11 cellular contexts compared by ENCODE assay signal in the genomic region with DNA sequence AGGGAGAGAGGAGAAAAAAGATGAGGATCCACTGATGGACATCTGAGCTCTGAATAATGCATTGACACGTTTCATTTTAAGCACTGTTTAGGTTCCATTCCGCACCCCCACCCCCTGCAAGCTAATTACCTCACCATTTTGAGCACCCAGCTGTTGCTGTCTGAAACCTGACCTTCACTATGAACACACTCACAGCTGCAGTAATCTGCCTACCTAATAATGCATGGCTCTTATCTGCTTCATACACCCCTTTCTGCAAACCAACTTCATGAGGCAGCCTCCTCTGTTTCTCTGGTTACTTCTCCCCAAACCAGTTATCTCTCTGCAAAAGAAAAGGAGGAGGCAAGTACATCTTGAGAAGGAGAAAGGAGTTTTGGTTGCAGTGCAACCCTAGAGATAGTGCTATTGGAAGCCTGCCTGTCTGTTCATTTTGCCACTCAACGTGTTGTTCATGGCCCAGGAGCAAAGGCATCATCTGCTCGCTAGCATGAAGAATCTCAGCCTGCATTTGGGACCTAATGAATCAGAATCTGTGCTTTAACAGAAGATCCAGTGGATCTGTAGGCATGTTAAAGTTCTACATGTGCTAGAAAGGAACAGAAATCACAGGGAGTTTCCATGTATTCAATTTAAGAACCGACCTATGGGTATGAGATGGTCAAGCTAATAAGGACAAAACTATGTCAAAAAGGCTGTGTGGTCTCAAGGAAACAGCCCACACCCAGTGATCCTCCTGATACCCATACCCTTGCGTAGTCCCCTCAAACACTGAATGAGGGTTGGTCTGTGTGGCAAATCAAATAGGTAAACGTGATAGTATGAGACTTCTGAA.
A peak's percentile ranks its signal among the peaks of the same experiment; 100 is the strongest.
DNase-seq lines count a peak whose midpoint lies in the region; ATAC-seq, FAIRE-seq and TF ChIP-seq lines count a peak whose summit lies in the region.
"Had no signal": no experiment of that assay in that cellular context is flagged by ENCODE, and none has a peak within 500 bp of the region (broad histone marks: within the 10 kb centered on the region; RNA-seq: fewer than 3 reads in every experiment).

No MANE protein-coding gene starts in this region.

- H3K9me3 ChIP-seq in astrocyte (ENCODE audit: insufficient read depth, low read depth, low read length) = no peaks in the 10 kb centered on the region

- FAIRE-seq in GM12892 (lab: Jason Lieb, UNC) (peak; percentile 78), astrocyte (lab: Jason Lieb, UNC) (no peak)

- DNase-seq in GM12892 (ENCODE audit: insufficient read length) (no peak), astrocyte (ENCODE audit: low read depth) (peak; percentile 49), occipital lobe (lab: John Stamatoyannopoulos, UW) (no peak), dermis blood vessel endothelial cell (no peak), progenitor cell of endocrine pancreas (ENCODE audit: low spot score, unreplicated experiment) (no peak)
- DNase-seq in activated CD8-positive, alpha-beta memory T cell treated with anti-CD3 and anti-CD28 coated beads for 24 hours = no peak
- DNase-seq: activated T-cell treated with anti-CD3 and anti-CD28 coated beads, Interleukin-2, amount 50 U/mL, for 1 hour; KBM-7; nucleus accumbens had no signal

- H3K4me1 ChIP-seq in astrocyte (ENCODE audit: insufficient read depth, low read length) = peaks cover 48% of the 10 kb centered on the region

- no peaks in the 10 kb centered on the region for H3K27me3 Mint-ChIP-seq in astrocyte (ENCODE audit: low read depth, unreplicated experiment)
- H3K27me3 Mint-ChIP-seq in progenitor cell of endocrine pancreas = no peaks in the 10 kb centered on the region

- TF ChIP-seq CTCF in astrocyte (IDR thresholded peaks at IDR 0.05; ENCODE audit: insufficient read depth, low read depth, low read length) (no peak), progenitor cell of endocrine pancreas (IDR thresholded peaks at IDR 0.05; ENCODE audit: unreplicated experiment) (no peak)

- no peak overlapping the region for H2AFZ ChIP-seq in astrocyte (ENCODE audit: low read depth, low read length)

- H3K27ac Mint-ChIP-seq in astrocyte (ENCODE audit: unreplicated experiment) (peak overlapping the region; percentile 74), progenitor cell of endocrine pancreas (no peak overlapping the region)

- peak overlapping the region; percentile 77 for H3K9ac ChIP-seq in astrocyte (ENCODE audit: low read length)

- ATAC-seq in GM21526 (IDR thresholded peaks at IDR 0.05; ENCODE audit: low FRiP score, unreplicated experiment) (peak; percentile 79), HG03575 (IDR thresholded peaks at IDR 0.05; ENCODE audit: extremely low read depth, insufficient number of reproducible peaks, low FRiP score, unreplicated experiment) (peak; percentile 21)

- no peaks in the 10 kb centered on the region for H3K27me3 ChIP-seq in astrocyte (ENCODE audit: insufficient read depth, low read length)

- H3K4me3 Mint-ChIP-seq in astrocyte (ENCODE audit: unreplicated experiment) (no peak overlapping the region), progenitor cell of endocrine pancreas (ENCODE audit: low read depth) (no peak overlapping the region)

- peaks cover 68% of the 10 kb centered on the region for H3K79me2 ChIP-seq in astrocyte (ENCODE audit: insufficient read depth, low read length)

- peaks cover 8% of the 10 kb centered on the region for H4K20me1 ChIP-seq in astrocyte (ENCODE audit: insufficient read depth, low read length)

- peak overlapping the region; percentile 92 for H3K27ac ChIP-seq in astrocyte (ENCODE audit: low read depth, low read length)

- H3K4me1 Mint-ChIP-seq in astrocyte (ENCODE audit: low read depth, unreplicated experiment) (peaks cover 38% of the 10 kb centered on the region), progenitor cell of endocrine pancreas (ENCODE audit: low read depth) (peaks cover 28% of the 10 kb centered on the region)

- peak overlapping the region; percentile 34 for H3K4me3 ChIP-seq in astrocyte (ENCODE audit: insufficient read depth, low read depth, low read length)

- no peaks in the 10 kb centered on the region for H3K9me3 Mint-ChIP-seq in astrocyte (ENCODE audit: unreplicated experiment)
- peaks cover 3% of the 10 kb centered on the region for H3K9me3 Mint-ChIP-seq in progenitor cell of endocrine pancreas (ENCODE audit: low read depth)

- H3K4me2 ChIP-seq in astrocyte (ENCODE audit: low read length) = peak overlapping the region; percentile 77

- H3K36me3 ChIP-seq in astrocyte (ENCODE audit: insufficient read depth, low read length) = no peaks in the 10 kb centered on the region

- TF ChIP-seq POLR2A in GM12892 (IDR thresholded peaks at IDR 0.05; ENCODE audit: low read depth, low read length) = peak; percentile 44

- no peaks in the 10 kb centered on the region for H3K36me3 Mint-ChIP-seq in astrocyte (ENCODE audit: low read depth, unreplicated experiment)
- H3K36me3 Mint-ChIP-seq in progenitor cell of endocrine pancreas (ENCODE audit: insufficient read depth) = peaks cover 1% of the 10 kb centered on the region
